12 cellular contexts compared by ENCODE assay signal in genomic region chr18:808086-808485, GRCh38. TPM values are rescaled to one million over a fixed set of nuclear protein-coding genes. Genes with fewer than 3 reads are reported as not detected.
DNase-seq lines count a peak whose midpoint lies in the region; ATAC-seq, FAIRE-seq and TF ChIP-seq lines count a peak whose summit lies in the region.
"Had no signal": no experiment of that assay in that cellular context is flagged by ENCODE, and none has a peak within 500 bp of the region (broad histone marks: within the 10 kb centered on the region; RNA-seq: fewer than 3 reads in every experiment).

No MANE protein-coding gene starts in this region.

- H3K27me3 ChIP-seq in keratinocyte (ENCODE audit: control insufficient read depth, extremely low read depth, insufficient read depth, low read length) (no peaks in the 10 kb centered on the region), aorta (ENCODE audit: control insufficient read depth in 1 of 2, insufficient read depth in 2 of 2, low read length in 1 of 2) (no peaks in the 10 kb centered on the region), lower lobe of right lung (ENCODE audit: low read depth) (no peaks in the 10 kb centered on the region)

- H3K4me3 ChIP-seq in keratinocyte (ENCODE audit: control insufficient read depth in 2 of 3, extremely low read depth in 1 of 3, insufficient read depth in 2 of 3, low read depth in 1 of 3, low read length in 3 of 3) (no peak overlapping the region), aorta (ENCODE audit: low read length in 2 of 2) (no peak overlapping the region), lower lobe of right lung (no peak overlapping the region)

- FAIRE-seq in GM19239 (lab: Jason Lieb, UNC) = peak; percentile 68
- FAIRE-seq in keratinocyte (lab: Jason Lieb, UNC) = no peak

- peak overlapping the region; percentile 48 for H3K4me2 ChIP-seq in keratinocyte (ENCODE audit: control insufficient read depth, extremely low read depth, insufficient read depth, low read depth, low read length)

- no peak for TF ChIP-seq CTCF in activated CD8-positive, alpha-beta T cell treated with anti-CD3 and anti-CD28 coated beads for 36 hours (IDR thresholded peaks at IDR 0.05)
- TF ChIP-seq CTCF in keratinocyte (optimal IDR thresholded peaks at IDR 0.05 in 1 of 3, IDR thresholded peaks at IDR 0.05 in 1 of 3, conservative IDR thresholded peaks at IDR 0.05 in 1 of 3; ENCODE audit: extremely low read depth in 1 of 3, insufficient read depth in 2 of 3, low read length in 3 of 3) (no peak), lower lobe of right lung (IDR thresholded peaks at IDR 0.05) (no peak)

- H3K9me3 Mint-ChIP-seq in activated CD8-positive, alpha-beta T cell treated with anti-CD3 and anti-CD28 coated beads for 36 hours = no peaks in the 10 kb centered on the region

- H3K27ac ChIP-seq in keratinocyte (ENCODE audit: control insufficient read depth, insufficient read depth, low read length) (no peak overlapping the region), aorta (ENCODE audit: low read depth in 1 of 2, low read length in 2 of 2) (no peak overlapping the region), lower lobe of right lung (no peak overlapping the region)
- H3K27ac ChIP-seq: parathyroid adenoma had no signal

- H3K27me3 Mint-ChIP-seq in activated CD8-positive, alpha-beta T cell treated with anti-CD3 and anti-CD28 coated beads for 36 hours = no peaks in the 10 kb centered on the region

- intact Hi-C loops in activated CD8-positive, alpha-beta T cell treated with anti-CD3 and anti-CD28 coated beads for 36 hours (cut with micrococcal nuclease) = no loop called here
- intact Hi-C loops in aorta (cut with DNase I) = no loop called here
- intact Hi-C loops in lower lobe of right lung (cut with DNase I) = no loop called here

- H3K4me1 Mint-ChIP-seq in activated CD8-positive, alpha-beta T cell treated with anti-CD3 and anti-CD28 coated beads for 36 hours (ENCODE audit: low read depth) = peaks cover 64% of the 10 kb centered on the region

- peak; percentile 31 for DNase-seq in AG20443 (ENCODE audit: low spot score)
- DNase-seq in GM19239 (ENCODE audit: insufficient read length, low spot score) = no peak
- no peak for DNase-seq in activated CD8-positive, alpha-beta T cell treated with anti-CD3 and anti-CD28 coated beads for 36 hours
- DNase-seq in keratinocyte (ENCODE audit: low read depth, low spot score) = no peak
- DNase-seq in aorta = no peak
- DNase-seq in lower lobe of right lung = no peak
- DNase-seq: activated CD4-positive, CD25-positive, alpha-beta regulatory T cell; GDM1; NCI-H69 had no signal

- WGBS in aorta, 2 donors = 53 to 58% methylated on average over 5 of the region's 5 CpGs

- peaks cover 11% of the 10 kb centered on the region for H3K4me1 ChIP-seq in keratinocyte (ENCODE audit: control insufficient read depth, extremely low read depth, insufficient read depth, low read length)
- no peaks in the 10 kb centered on the region for H3K4me1 ChIP-seq in aorta (ENCODE audit: control insufficient read depth in 1 of 2, insufficient read depth in 2 of 2, low read length in 2 of 2)
- H3K4me1 ChIP-seq in lower lobe of right lung = peaks cover 54% of the 10 kb centered on the region

- H3K9me1 ChIP-seq in keratinocyte (ENCODE audit: control insufficient read depth, extremely low read depth, insufficient read depth, low read length) = peaks cover 2% of the 10 kb centered on the region

- H3K9me3 ChIP-seq in keratinocyte (ENCODE audit: control insufficient read depth, low read depth, low read length) (no peaks in the 10 kb centered on the region), aorta (ENCODE audit: control insufficient read depth, low read length) (no peaks in the 10 kb centered on the region), lower lobe of right lung (no peaks in the 10 kb centered on the region)

- H3K36me3 ChIP-seq in keratinocyte (ENCODE audit: control insufficient read depth in 2 of 2, extremely low read depth in 1 of 2, insufficient read depth in 2 of 2, low read length in 2 of 2) (no peaks in the 10 kb centered on the region), aorta (ENCODE audit: control insufficient read depth in 1 of 2, insufficient read depth in 2 of 2, low read length in 1 of 2) (no peaks in the 10 kb centered on the region), lower lobe of right lung (no peaks in the 10 kb centered on the region)

- no peak overlapping the region for H2AFZ ChIP-seq in keratinocyte (ENCODE audit: control insufficient read depth, low read length)
- H2AFZ ChIP-seq: parathyroid adenoma had no signal

- no peak overlapping the region for H3K9ac ChIP-seq in keratinocyte (ENCODE audit: control insufficient read depth, extremely low read depth, insufficient read depth, low read length)
- H3K9ac ChIP-seq: parathyroid adenoma had no signal

- ATAC-seq in activated CD8-positive, alpha-beta T cell treated with anti-CD3 and anti-CD28 coated beads for 36 hours = no peak
- no peak for ATAC-seq in GM18861 (IDR thresholded peaks at IDR 0.05; ENCODE audit: unreplicated experiment)
- no peak for ATAC-seq in HG03354 (IDR thresholded peaks at IDR 0.05; ENCODE audit: poor library complexity, severe bottlenecking, unreplicated experiment)
- no peak for ATAC-seq in aorta (ENCODE audit: low FRiP score)
- ATAC-seq in lower lobe of right lung = no peak

- dilution Hi-C loops in keratinocyte (cut with MboI; ENCODE audit: extremely low pct_ligation_motif_present, low sequenced_read_pairs) = no loop called here

- POLR2A ChIA-PET in activated CD8-positive, alpha-beta T cell treated with anti-CD3 and anti-CD28 coated beads for 36 hours (lab: Charles Lee) = interaction anchor here (1.1 kb wide), 1 partner anchor 95 kb away, joined by 3 read pairs; the partner anchor contains the start of gene ENOSF1

- peaks cover 33% of the 10 kb centered on the region for H3K36me3 Mint-ChIP-seq in activated CD8-positive, alpha-beta T cell treated with anti-CD3 and anti-CD28 coated beads for 36 hours (ENCODE audit: low read depth)

- peak overlapping the region; percentile 38 for H3K27ac Mint-ChIP-seq in activated CD8-positive, alpha-beta T cell treated with anti-CD3 and anti-CD28 coated beads for 36 hours

- peak overlapping the region; percentile 57 for H3K4me3 Mint-ChIP-seq in activated CD8-positive, alpha-beta T cell treated with anti-CD3 and anti-CD28 coated beads for 36 hours

- CTCF ChIA-PET in activated CD8-positive, alpha-beta T cell treated with anti-CD3 and anti-CD28 coated beads for 36 hours (lab: Charles Lee) = interaction anchor here (0.9 to 1.9 kb wide), 4 partner anchors 10 to 66 kb away, joined by 3 to 7 read pairs (median 4); no protein-coding TSS in a partner anchor

- H4K20me1 ChIP-seq in keratinocyte (ENCODE audit: control insufficient read depth, extremely low read depth, insufficient read depth, low read length) = peaks cover 2% of the 10 kb centered on the region

- H3K79me2 ChIP-seq in keratinocyte (ENCODE audit: control insufficient read depth, insufficient read depth, low read length) = peaks cover 83% of the 10 kb centered on the region

RNA-seq across cellular contexts. Expression of gene YES1, which starts 4.0 kb away (rescaled TPM):
- 10 to 100 TPM; 38.8 to 40.0 TPM for total RNA-seq in activated CD8-positive, alpha-beta T cell treated with anti-CD3 and anti-CD28 coated beads for 36 hours
- polyA plus RNA-seq in keratinocyte (16.4 to 27.8 TPM (median 22.9 TPM) in 3 replicates), aorta (10 to 100 TPM in 1 of 2 donors, 1 to 10 TPM in 1; 8.9 to 26.5 TPM)
- polyA plus RNA-seq in keratinocyte (2011; ENCODE audit: low read depth) = 27.8 TPM
- 22.6 and 23.9 TPM in 2 replicates for polyA plus RNA-seq in keratinocyte (2011; cell fraction: cytosol; rRNA removed)
- 14.1 and 15.4 TPM in 2 replicates for polyA plus RNA-seq in keratinocyte (2011; cell fraction: nucleus; rRNA removed)
- 25.7 and 36.0 TPM in 2 replicates for polyA plus RNA-seq in keratinocyte (2012; ENCODE audit: low replicate concordance)
- 21.9 to 44.8 TPM (median 28.8 TPM) in 3 replicates for polyA minus RNA-seq in keratinocyte
- 32.4 TPM for polyA minus RNA-seq in keratinocyte (2011; cell fraction: cytosol; rRNA and poly(A)+ RNA removed)
- polyA minus RNA-seq in keratinocyte (2011; cell fraction: nucleus; rRNA and poly(A)+ RNA removed) = 8.1 and 11.0 TPM in 2 replicates
- total RNA-seq in aorta (10 to 100 TPM; 30.1 to 37.0 TPM), lower lobe of right lung (42.0 TPM)
